In the genomic region with DNA sequence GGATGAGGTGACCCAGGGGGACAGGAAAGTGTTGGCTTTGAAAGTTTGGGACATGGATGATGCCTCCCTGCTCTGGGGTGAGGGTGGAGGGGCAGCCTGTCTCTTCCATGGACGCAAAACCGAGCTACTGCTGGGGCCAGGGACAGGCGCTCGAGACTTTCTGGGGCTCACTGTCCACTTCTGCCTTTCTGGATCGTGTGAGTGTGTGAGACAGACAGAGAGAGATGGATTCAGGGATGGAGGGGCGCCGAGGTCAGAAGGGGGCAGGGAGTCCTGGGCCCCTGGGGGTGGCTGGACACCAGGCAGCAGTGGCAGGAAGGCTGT, we compare ENCODE assay signal across 20 cellular contexts.
A peak's percentile ranks its signal among the peaks of the same experiment; 100 is the strongest.
DNase-seq lines count a peak whose midpoint lies in the region; ATAC-seq and TF ChIP-seq lines count a peak whose summit lies in the region.
"Had no signal": no experiment of that assay in that cellular context is flagged by ENCODE, and none has a peak within 500 bp of the region (broad histone marks: within the 10 kb centered on the region; RNA-seq: fewer than 3 reads in every experiment).

No MANE protein-coding gene starts in this region.

- peak overlapping the region; percentile 72 for H3K18ac ChIP-seq in neuronal stem cell (ENCODE audit: low read length)

- no peak for TF ChIP-seq CTCF in heart left ventricle (IDR thresholded peaks at IDR 0.05)
- TF ChIP-seq CTCF in type B pancreatic cell (conservative IDR thresholded peaks at IDR 0.05): no peak

- no peak overlapping the region for H3K23ac ChIP-seq in neuronal stem cell (ENCODE audit: low read depth, low read length, poor library complexity)

- no peak overlapping the region for H4K91ac ChIP-seq in neuronal stem cell (ENCODE audit: low read depth, low read length, poor library complexity)

- no peak overlapping the region for H3K14ac ChIP-seq in neuronal stem cell (ENCODE audit: low read length)

- H3K27me3 ChIP-seq in heart left ventricle (peaks cover 4 to 64% (median 30%) of the 10 kb centered on the region in 9 donors), right cardiac atrium (ENCODE audit: control insufficient read depth, insufficient read depth) (no peaks in the 10 kb centered on the region), neuronal stem cell (ENCODE audit: control insufficient read depth in 3 of 3, insufficient read depth in 3 of 3, low read depth in 1 of 3, low read length in 3 of 3) (peaks cover 8 to 99% (median 23%) of the 10 kb centered on the region in 3 experiments)

- H3K4me3 Mint-ChIP-seq in type B pancreatic cell: peak overlapping the region; percentile 41
- H3K4me3 Mint-ChIP-seq: CD8-positive, alpha-beta T cell; H9 had no signal

- H2BK15ac ChIP-seq in neuronal stem cell (ENCODE audit: low read length): no peak overlapping the region

- H3K4me3 ChIP-seq in heart left ventricle (peak overlapping the region; percentile 24 to 93 (median 72)), right cardiac atrium (ENCODE audit: low read length) (peak overlapping the region; percentile 64), neuronal stem cell (ENCODE audit: low read length in 2 of 2) (no peak overlapping the region)
- H3K4me3 ChIP-seq: GM12878 had no signal

- H3K27me3 Mint-ChIP-seq in type B pancreatic cell: peaks cover 16% of the 10 kb centered on the region

- H3K9ac ChIP-seq in neuronal stem cell (ENCODE audit: low read depth, low read length, poor library complexity): no peak overlapping the region

- H3K27ac ChIP-seq in heart left ventricle (peak overlapping the region; percentile 45 to 100 (median 92)), right cardiac atrium (ENCODE audit: low read length) (peak overlapping the region; percentile 73), neuronal stem cell (replicated peaks; ENCODE audit: low read length) (no peak overlapping the region)

- H3K27ac Mint-ChIP-seq in type B pancreatic cell: peak overlapping the region; percentile 65
- H3K27ac Mint-ChIP-seq: CD8-positive, alpha-beta T cell had no signal

- H3K4me1 Mint-ChIP-seq in type B pancreatic cell (ENCODE audit: unreplicated experiment): peaks cover 25% of the 10 kb centered on the region

- H3K4me2 ChIP-seq in neuronal stem cell (ENCODE audit: insufficient read depth, low read length, poor library complexity, severe bottlenecking): no peak overlapping the region

- H3K79me1 ChIP-seq in neuronal stem cell (ENCODE audit: low read depth, low read length): peaks cover 2% of the 10 kb centered on the region

- H4K8ac ChIP-seq in neuronal stem cell (ENCODE audit: low read depth, low read length): no peak overlapping the region

- peak overlapping the region; percentile 47 for H2AK5ac ChIP-seq in neuronal stem cell (ENCODE audit: low read depth, low read length)

- H2BK5ac ChIP-seq in neuronal stem cell (ENCODE audit: low read length): no peak overlapping the region

- 43 to 61% (median 44%) methylated on average over 7 of the region's 7 CpGs for WGBS in heart left ventricle, 4 donors
- 48% methylated on average over 7 of the region's 7 CpGs for WGBS in right cardiac atrium
- WGBS in neuronal stem cell (ENCODE audit: extremely low coverage in 2 of 2, insufficient read length in 2 of 2, insufficient replicate concordance in 1 of 2), 2 donors: no CpG with 5 or more reads among the region's 7 CpGs

- peak overlapping the region; percentile 27 for H3K4ac ChIP-seq in neuronal stem cell (ENCODE audit: low read length)

- H3K36me3 Mint-ChIP-seq in type B pancreatic cell: no peaks in the 10 kb centered on the region
- H3K36me3 Mint-ChIP-seq: CD8-positive, alpha-beta T cell had no signal

- H2BK120ac ChIP-seq in neuronal stem cell (ENCODE audit: low read depth, low read length): no peak overlapping the region

- ATAC-seq in heart left ventricle (no peak), left ventricle myocardium superior (no peak), right cardiac atrium (no peak)
- ATAC-seq: CD8-positive, alpha-beta T cell; GM12878 had no signal

- no peaks in the 10 kb centered on the region for H3K9me3 Mint-ChIP-seq in type B pancreatic cell
- H3K9me3 Mint-ChIP-seq: CD8-positive, alpha-beta T cell; H9 had no signal

- no peak for TF ChIP-seq POLR2A in heart left ventricle (IDR thresholded peaks at IDR 0.05)

- H3K9me3 ChIP-seq in heart left ventricle: no peaks in the 10 kb centered on the region
- H3K9me3 ChIP-seq in right cardiac atrium (ENCODE audit: control insufficient read depth, low read length): no peaks in the 10 kb centered on the region
- no peaks in the 10 kb centered on the region for H3K9me3 ChIP-seq in neuronal stem cell (replicated peaks in 1 of 2; ENCODE audit: control insufficient read depth in 2 of 2, insufficient read depth in 1 of 2, low read depth in 1 of 2, low read length in 2 of 2)

- H3K4me1 ChIP-seq in heart left ventricle: peaks cover 0 to 63% (median 11%) of the 10 kb centered on the region in 12 donors
- H3K4me1 ChIP-seq in right cardiac atrium (ENCODE audit: control insufficient read depth, insufficient read depth, low read length): no peaks in the 10 kb centered on the region
- H3K4me1 ChIP-seq in neuronal stem cell (ENCODE audit: control insufficient read depth in 2 of 2, insufficient read depth in 1 of 2, low read depth in 1 of 2, low read length in 2 of 2): peaks cover 5 to 9% of the 10 kb centered on the region in 2 donors

- H2BK12ac ChIP-seq in neuronal stem cell (ENCODE audit: low read length): peak overlapping the region; percentile 18

- DNase-seq in heart left ventricle (no peak), left ventricle myocardium superior (no peak), right cardiac atrium (no peak), neuronal stem cell (ENCODE audit: low spot score) (no peak), type B pancreatic cell (ENCODE audit: extremely low spot score, unreplicated experiment) (no peak), T-helper 1 cell (no peak), globus pallidus (ENCODE audit: low spot score) (no peak)
- no peak for DNase-seq in activated CD8-positive, alpha-beta memory T cell treated with anti-CD3 and anti-CD28 coated beads for 24 hours
- DNase-seq: CD8-positive, alpha-beta T cell; DND-41; GDM1; H9; KBM-7; NCI-H1417 treated with DMSO at 0.1 percent for 48 hours; NCI-H2029; NCI-H2171; NCI-H446 treated with DMSO at 0.1 percent for 48 hours; NK-92 treated with Interleukin-12 subunit alpha and Interleukin-12 subunit beta, amount 100 ng/mL, for 24 hours; OCI-M1 had no signal

- peaks cover 0 to 6% (median 0%) of the 10 kb centered on the region in 9 donors for H3K36me3 ChIP-seq in heart left ventricle
- no peaks in the 10 kb centered on the region for H3K36me3 ChIP-seq in neuronal stem cell (replicated peaks in 1 of 2; ENCODE audit: control insufficient read depth in 2 of 2, insufficient read depth in 2 of 2, low read length in 2 of 2)

- no peak overlapping the region for H2AFZ ChIP-seq in neuronal stem cell (ENCODE audit: low read length)

- intact Hi-C loops in heart left ventricle (cut with DNase I): no loop called here
- intact Hi-C loops in left ventricle myocardium superior (cut with micrococcal nuclease): no loop called here
- intact Hi-C loops in right cardiac atrium (cut with DNase I): no loop called here

Comparison
In these comparisons a context has a peak if more than half of its experiments do, and no peak if none do; other contexts are left out.
1. H3K4me3 ChIP-seq: peak in heart left ventricle (12 of 12) and right cardiac atrium (single experiment); none in neuronal stem cell (0 of 2).